In genomic region chr12:4271433-4272013, GRCh38 we compare ENCODE assay signal across 8 cellular contexts. TPM values are rescaled to one million over a fixed set of nuclear protein-coding genes. Genes with fewer than 3 reads are reported as not detected.
DNase-seq lines count a peak whose midpoint lies in the region; ATAC-seq and TF ChIP-seq lines count a peak whose summit lies in the region.

No MANE protein-coding gene starts in this region.

- H3K27me3 Mint-ChIP-seq in activated CD4-positive, alpha-beta T cell treated with anti-CD3 and anti-CD28 coated beads for 36 hours = no peaks in the 10 kb centered on the region

- H3K36me3 ChIP-seq in hepatocyte (replicated peaks; ENCODE audit: insufficient read depth, low read depth) = no peaks in the 10 kb centered on the region

- CTCF ChIA-PET in activated CD4-positive, alpha-beta T cell treated with anti-CD3 and anti-CD28 coated beads for 36 hours (lab: Charles Lee) = interaction anchor here (0.6 to 1.1 kb wide), 7 partner anchors 14 to 273 kb away, joined by 3 to 6 read pairs (median 3); no protein-coding TSS in a partner anchor

- TF ChIP-seq CTCF in hepatocyte (IDR thresholded peaks at IDR 0.05; ENCODE audit: poor library complexity) = no peak

- peak overlapping the region; percentile 27 for H2AFZ ChIP-seq in hepatocyte

- H3K9me2 ChIP-seq in hepatocyte (replicated peaks; ENCODE audit: insufficient read depth) = no peaks in the 10 kb centered on the region

- peaks cover 21% of the 10 kb centered on the region for H3K4me1 ChIP-seq in hepatocyte (ENCODE audit: insufficient read depth)

- H3K27ac ChIP-seq in hepatocyte = peak overlapping the region; percentile 96

- peak; percentile 89 for DNase-seq in activated CD4-positive, alpha-beta T cell treated with anti-CD3 and anti-CD28 coated beads for 36 hours
- DNase-seq in activated CD4-positive, alpha-beta T cell treated with anti-CD3 and anti-CD28 coated beads, Interleukin-2, amount 50 U/mL, for 1 hour = no peak
- peak in 2 of 3 experiments; percentile 47 to 57 for DNase-seq in activated CD8-positive, alpha-beta memory T cell treated with anti-CD3 and anti-CD28 coated beads for 48 hours (ENCODE audit: low read depth in 2 of 3, low spot score in 2 of 3)
- DNase-seq in hepatocyte (ENCODE audit: low spot score) (no peak), OCI-M1 (lab: John Stamatoyannopoulos, UW) (no peak), SKM-1 (lab: John Stamatoyannopoulos, UW; ENCODE audit: unreplicated experiment) (no peak)
- DNase-seq in stimulated activated CD4-positive, alpha-beta T cell treated with anti-CD3 and anti-CD28 coated beads, Interleukin-2, amount 100 ng/mL, for 48 hours = peak; percentile 63 to 67

- H3K9me3 ChIP-seq in hepatocyte (ENCODE audit: low read depth) = no peaks in the 10 kb centered on the region

- no peaks in the 10 kb centered on the region for H3K9me3 Mint-ChIP-seq in activated CD4-positive, alpha-beta T cell treated with anti-CD3 and anti-CD28 coated beads for 36 hours (ENCODE audit: low read depth)

- POLR2A ChIA-PET in activated CD4-positive, alpha-beta T cell treated with anti-CD3 and anti-CD28 coated beads for 36 hours (lab: Charles Lee) = interaction anchor here (0.8 to 3.3 kb wide), 11 partner anchors 12 to 402 kb away, joined by 3 to 22 read pairs (median 4); partner anchors contain the start of gene PARP11

- H4K20me1 ChIP-seq in hepatocyte (ENCODE audit: insufficient read depth, poor library complexity, severe bottlenecking) = no peaks in the 10 kb centered on the region

- WGBS in hepatocyte (ENCODE audit: low lambda C conversion rate, missing lambda C conversion rate) = 2% methylated on average over 23 of the region's 31 CpGs

- peak overlapping the region; percentile 88 for H3K4me2 ChIP-seq in hepatocyte

- peaks cover 29% of the 10 kb centered on the region for H3K79me2 ChIP-seq in hepatocyte

- peaks cover 27% of the 10 kb centered on the region for H3K36me3 Mint-ChIP-seq in activated CD4-positive, alpha-beta T cell treated with anti-CD3 and anti-CD28 coated beads for 36 hours (ENCODE audit: low read depth)

- H3K4me3 Mint-ChIP-seq in activated CD4-positive, alpha-beta T cell treated with anti-CD3 and anti-CD28 coated beads for 36 hours = peak overlapping the region; percentile 95

- peak overlapping the region; percentile 99 for H3K27ac Mint-ChIP-seq in activated CD4-positive, alpha-beta T cell treated with anti-CD3 and anti-CD28 coated beads for 36 hours

- peaks cover 14% of the 10 kb centered on the region for H3K27me3 ChIP-seq in hepatocyte

- intact Hi-C loops in activated CD4-positive, alpha-beta T cell treated with anti-CD3 and anti-CD28 coated beads for 36 hours (cut with DNase I, micrococcal nuclease) = loop anchor here (1.0 to 2.0 kb wide), 7 partner anchors 21 to 399 kb away; partner anchors contain the start of gene PARP11 (in 1 of the 2)

- peak overlapping the region; percentile 57 for H3K4me3 ChIP-seq in hepatocyte

- peak; percentile 21 for ATAC-seq in activated CD4-positive, alpha-beta T cell treated with anti-CD3 and anti-CD28 coated beads for 36 hours
- peak; percentile 16 for ATAC-seq in HG03045 (IDR thresholded peaks at IDR 0.05; ENCODE audit: unreplicated experiment)

- H3K4me1 Mint-ChIP-seq in activated CD4-positive, alpha-beta T cell treated with anti-CD3 and anti-CD28 coated beads for 36 hours = peaks cover 28% of the 10 kb centered on the region

RNA-seq across cellular contexts. Expression of gene CCND2, which starts 2.0 kb away (rescaled TPM):
- total RNA-seq in activated CD4-positive, alpha-beta T cell treated with anti-CD3 and anti-CD28 coated beads for 36 hours = 100 to 1,000 TPM; 357 to 369 TPM
- 232 and 250 TPM in 2 replicates for total RNA-seq in hepatocyte
- polyA plus RNA-seq in hepatocyte = 131 and 157 TPM in 2 replicates

RNA-seq across cellular contexts. Expression of gene TIGAR, which starts 49.5 kb away (rescaled TPM):
- 1 to 10 TPM; 7.1 to 8.4 TPM for total RNA-seq in activated CD4-positive, alpha-beta T cell treated with anti-CD3 and anti-CD28 coated beads for 36 hours
- total RNA-seq in hepatocyte = 6.9 and 7.9 TPM in 2 replicates
- polyA plus RNA-seq in hepatocyte = 9.8 and 12.3 TPM in 2 replicates

Comparison
In these comparisons a context has a peak if more than half of its experiments do, and no peak if none do; other contexts are left out.
1. DNase-seq: peak in activated CD4-positive, alpha-beta T cell treated with anti-CD3 and anti-CD28 coated beads for 36 hours (single experiment), activated CD8-positive, alpha-beta memory T cell treated with anti-CD3 and anti-CD28 coated beads for 48 hours (2 of 3) and stimulated activated CD4-positive, alpha-beta T cell treated with anti-CD3 and anti-CD28 coated beads, Interleukin-2, amount 100 ng/mL, for 48 hours (2 of 2); none in activated CD4-positive, alpha-beta T cell treated with anti-CD3 and anti-CD28 coated beads, Interleukin-2, amount 50 U/mL, for 1 hour (single experiment), hepatocyte (single experiment), OCI-M1 (single experiment) and SKM-1 (single experiment).